ENCODE assay signal across 16 cellular contexts in the genomic region with DNA sequence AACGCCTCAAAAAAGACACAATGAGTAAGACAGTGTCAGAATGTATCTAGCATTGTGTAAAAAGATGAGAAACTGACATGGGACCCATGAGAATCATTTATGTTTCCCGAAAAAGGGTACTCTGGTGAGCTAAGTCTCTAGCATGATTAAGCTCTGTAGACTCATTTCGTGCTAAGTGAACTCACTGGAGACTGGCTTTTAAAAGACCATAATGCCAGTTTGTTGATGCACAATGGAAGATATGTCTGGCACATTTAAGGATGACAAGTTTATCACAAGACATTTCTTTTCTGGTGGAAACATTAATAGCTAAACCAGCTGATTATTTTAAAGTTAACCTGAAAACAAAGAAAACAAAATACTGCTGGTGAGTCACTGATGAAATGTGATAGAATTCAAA.
"Had no signal": no experiment of that assay in that cellular context is flagged by ENCODE, and none has a peak within 500 bp of the region (broad histone marks: within the 10 kb centered on the region; RNA-seq: fewer than 3 reads in every experiment).

No MANE protein-coding gene starts in this region.

- H3K4me3 ChIP-seq: cardiac muscle cell, lung, right lobe of liver, suprapubic skin had no signal

- H3K27ac Mint-ChIP-seq: activated naive CD8-positive, alpha-beta T cell; activated T-cell treated with anti-CD3 and anti-CD28 coated beads, Interleukin-2, amount 50 U/mL, for 24 hours; naive thymus-derived CD8-positive, alpha-beta T cell; type B pancreatic cell had no signal

- H3K36me3 ChIP-seq: cardiac muscle cell, neutrophil, right lobe of liver, suprapubic skin had no signal

- H3K27me3 Mint-ChIP-seq: activated naive CD8-positive, alpha-beta T cell; activated T-cell treated with anti-CD3 and anti-CD28 coated beads, Interleukin-2, amount 50 U/mL, for 24 hours; naive thymus-derived CD8-positive, alpha-beta T cell; type B pancreatic cell had no signal

- H3K36me3 Mint-ChIP-seq: type B pancreatic cell had no signal

- ATAC-seq: left colon; naive thymus-derived CD8-positive, alpha-beta T cell; right lobe of liver had no signal

- H3K9me3 ChIP-seq: neutrophil, right lobe of liver, suprapubic skin had no signal

- H3K9me3 Mint-ChIP-seq: type B pancreatic cell had no signal

- H3K4me1 Mint-ChIP-seq: naive thymus-derived CD8-positive, alpha-beta T cell had no signal

- DNase-seq: activated effector memory CD4-positive, alpha-beta T cell treated with Interleukin-2 at 50 U/mL for 16 hours; activated T-cell treated with anti-CD3 and anti-CD28 coated beads, Interleukin-2, amount 50 U/mL, for 24 hours; anterior cingulate cortex; hypothalamus; left colon; naive thymus-derived CD8-positive, alpha-beta T cell; right lobe of liver; stimulated activated CD4-positive, alpha-beta T cell treated with anti-CD3 and anti-CD28 coated beads, Interleukin-2, amount 100 ng/mL, for 24 hours; stimulated activated naive CD4-positive, alpha-beta T cell; T-helper 2 cell had no signal

- H3K27me3 ChIP-seq: cardiac muscle cell, neutrophil, right lobe of liver, suprapubic skin had no signal

- H3K27ac ChIP-seq: cardiac muscle cell, neutrophil, right lobe of liver, suprapubic skin had no signal

- H3K4me3 Mint-ChIP-seq: activated naive CD8-positive, alpha-beta T cell; activated T-cell treated with anti-CD3 and anti-CD28 coated beads, Interleukin-2, amount 50 U/mL, for 24 hours; naive thymus-derived CD8-positive, alpha-beta T cell; type B pancreatic cell had no signal

- H3K4me1 ChIP-seq: right lobe of liver, suprapubic skin had no signal
